Comparison of ENCODE assay signal across 17 cellular contexts in genomic region chr15:88681610-88682221, GRCh38. TPM values are rescaled to one million over a fixed set of nuclear protein-coding genes. Genes with fewer than 3 reads are reported as not detected.
A peak's percentile ranks its signal among the peaks of the same experiment; 100 is the strongest.
DNase-seq lines count a peak whose midpoint lies in the region; ATAC-seq and TF ChIP-seq lines count a peak whose summit lies in the region.
"Had no signal": no experiment of that assay in that cellular context is flagged by ENCODE, and none has a peak within 500 bp of the region (broad histone marks: within the 10 kb centered on the region; RNA-seq: fewer than 3 reads in every experiment).

No MANE protein-coding gene starts in this region.

- no peak overlapping the region for H3K4me3 ChIP-seq in SK-N-SH (ENCODE audit: low read depth in 2 of 2, low read length in 1 of 2)
- H3K4me3 ChIP-seq in neural progenitor cell = no peak overlapping the region
- no peak overlapping the region for H3K4me3 ChIP-seq in aorta (ENCODE audit: low read length in 2 of 2)
- H3K4me3 ChIP-seq: gastroesophageal sphincter, thyroid gland had no signal

- intact Hi-C loops in left ventricle myocardium superior (cut with micrococcal nuclease) (no loop called here), aorta (cut with DNase I) (no loop called here)

- H3K4me1 Mint-ChIP-seq in neural progenitor cell = no peaks in the 10 kb centered on the region

- no peaks in the 10 kb centered on the region; the same call in 1 of the 2 replicates for H3K27me3 ChIP-seq in SK-N-SH (ENCODE audit: insufficient read depth)
- no peaks in the 10 kb centered on the region for H3K27me3 ChIP-seq in neural progenitor cell
- no peaks in the 10 kb centered on the region for H3K27me3 ChIP-seq in aorta (ENCODE audit: control insufficient read depth in 1 of 2, insufficient read depth in 2 of 2, low read length in 1 of 2)
- H3K27me3 ChIP-seq: thyroid gland had no signal

- H3K27ac ChIP-seq in SK-N-SH (ENCODE audit: low read depth in 2 of 2, low read length in 1 of 2) (no peak overlapping the region; a peak in 1 of 4 replicates), neural progenitor cell (no peak overlapping the region), aorta (ENCODE audit: low read depth in 1 of 2, low read length in 2 of 2) (no peak overlapping the region)
- H3K27ac ChIP-seq: gastroesophageal sphincter, thyroid gland had no signal

- H3F3A ChIP-seq in SK-N-SH (replicated peaks; ENCODE audit: insufficient read depth) = no peaks in the 10 kb centered on the region
- H3F3A ChIP-seq in neural progenitor cell (ENCODE audit: low read depth) = no peaks in the 10 kb centered on the region

- DNase-seq in SK-N-SH (peak; percentile 51), left ventricle myocardium superior (no peak), neural progenitor cell (ENCODE audit: low spot score) (no peak), aorta (no peak), ACHN (no peak), cerebellar cortex (ENCODE audit: low spot score) (no peak), iPS-NIHi7 (ENCODE audit: extremely low spot score) (no peak)
- DNase-seq: 8988T; activated CD4-positive, alpha-beta T cell treated with anti-CD3 and anti-CD28 coated beads, Interleukin-2, amount 50 U/mL, for 48 hours; CD4-positive, CD25-positive, alpha-beta regulatory T cell; NCI-H187; NCI-H524 treated with DMSO at 0.1 percent for 48 hours; stimulated activated CD4-positive, alpha-beta T cell treated with anti-CD3 and anti-CD28 coated beads, Interleukin-2, amount 100 ng/mL, for 24 hours; thyroid gland had no signal

- no peaks in the 10 kb centered on the region for H4K20me1 ChIP-seq in SK-N-SH (ENCODE audit: insufficient read depth)
- no peaks in the 10 kb centered on the region for H4K20me1 ChIP-seq in neural progenitor cell (ENCODE audit: low read depth)

- no peaks in the 10 kb centered on the region for H3K9me3 ChIP-seq in SK-N-SH
- no peaks in the 10 kb centered on the region for H3K9me3 ChIP-seq in neural progenitor cell (ENCODE audit: low read depth)
- H3K9me3 ChIP-seq in aorta (ENCODE audit: control insufficient read depth, low read length) = no peaks in the 10 kb centered on the region
- H3K9me3 ChIP-seq: gastroesophageal sphincter, thyroid gland had no signal

- peaks cover 0 to 10% of the 10 kb centered on the region in 2 experiments; a peak in 1 of 4 replicates for H3K4me1 ChIP-seq in SK-N-SH (ENCODE audit: control insufficient read depth in 1 of 2, insufficient read depth in 2 of 2, low read depth in 1 of 2, low read length in 1 of 2)
- H3K4me1 ChIP-seq in neural progenitor cell = no peaks in the 10 kb centered on the region
- no peaks in the 10 kb centered on the region for H3K4me1 ChIP-seq in aorta (ENCODE audit: control insufficient read depth in 1 of 2, insufficient read depth in 2 of 2, low read length in 2 of 2)
- H3K4me1 ChIP-seq: gastroesophageal sphincter, thyroid gland had no signal

- CTCF ChIA-PET in SK-N-SH (lab: Yijun Ruan, JAX) = interaction anchor here (1.4 to 3.8 kb wide), 2 partner anchors 12 to 25 kb away, joined by 3 to 25 read pairs; no protein-coding TSS in a partner anchor

- H3K4me2 ChIP-seq in SK-N-SH = no peak overlapping the region
- H3K4me2 ChIP-seq in neural progenitor cell = no peak overlapping the region

- H3K9me2 ChIP-seq in SK-N-SH = no peaks in the 10 kb centered on the region

- no peak overlapping the region for H3K4me3 Mint-ChIP-seq in neural progenitor cell
- H3K4me3 Mint-ChIP-seq: activated T-helper 1 cell treated with anti-CD3 and anti-CD28 coated beads, Interleukin-12 subunit alpha, Interleukin-12 subunit beta, Interleukin-2, Interleukin-4 antibody, amounts not matched to agents 30 ng/mL and 10 ng/mL and 1 ng/mL, durations not matched to agents 14 hours and 24 hours and 36 hours; CD4-positive, CD25-positive, alpha-beta regulatory T cell had no signal

- in situ Hi-C loops in ACHN (cut with HindIII; ENCODE audit: low pct_ligation_motif_present, low pct_unique_long_range_greater_than_20kb, low sequenced_read_pairs) = no loop called here

- H3K36me3 ChIP-seq in SK-N-SH (replicated peaks in 1 of 2; ENCODE audit: control insufficient read depth in 1 of 2, insufficient read depth in 2 of 2, low read length in 1 of 2) (no peaks in the 10 kb centered on the region), neural progenitor cell (no peaks in the 10 kb centered on the region), aorta (ENCODE audit: control insufficient read depth in 1 of 2, insufficient read depth in 2 of 2, low read length in 1 of 2) (no peaks in the 10 kb centered on the region)
- H3K36me3 ChIP-seq: gastroesophageal sphincter, thyroid gland had no signal

- H3K27ac Mint-ChIP-seq in neural progenitor cell = no peak overlapping the region
- H3K27ac Mint-ChIP-seq: activated T-helper 1 cell treated with anti-CD3 and anti-CD28 coated beads, Interleukin-12 subunit alpha, Interleukin-12 subunit beta, Interleukin-2, Interleukin-4 antibody, amounts not matched to agents 30 ng/mL and 10 ng/mL and 1 ng/mL, durations not matched to agents 14 hours and 24 hours and 36 hours; CD4-positive, CD25-positive, alpha-beta regulatory T cell had no signal

- 62% methylated on average over 7 of the region's 13 CpGs for WGBS in SK-N-SH (ENCODE audit: low lambda C conversion rate)
- 66 to 79% methylated on average over 13 of the region's 13 CpGs for WGBS in aorta, 2 donors

- ATAC-seq in SK-N-SH treated with all-trans-retinoic acid at 6 μM for 48 hours (no peak; the same call in 1 of the 3 replicates), left ventricle myocardium superior (peak; percentile 18), aorta (ENCODE audit: low FRiP score) (peak; percentile 57)
- ATAC-seq: gastroesophageal sphincter had no signal

- no peak for TF ChIP-seq CTCF in SK-N-SH (IDR thresholded peaks at IDR 0.05)
- no peak for TF ChIP-seq CTCF in neural progenitor cell (IDR thresholded peaks at IDR 0.05)

- POLR2A ChIA-PET in SK-N-SH (lab: Yijun Ruan, JAX) = no interaction called here

- H3K79me2 ChIP-seq in SK-N-SH (ENCODE audit: insufficient read depth) (no peaks in the 10 kb centered on the region), neural progenitor cell (ENCODE audit: low read depth) (no peaks in the 10 kb centered on the region)

- no peaks in the 10 kb centered on the region for H3K27me3 Mint-ChIP-seq in neural progenitor cell (ENCODE audit: insufficient read depth, low read depth)

- no peaks in the 10 kb centered on the region for H3K9me3 Mint-ChIP-seq in neural progenitor cell
- H3K9me3 Mint-ChIP-seq: activated T-helper 1 cell treated with anti-CD3 and anti-CD28 coated beads, Interleukin-12 subunit alpha, Interleukin-12 subunit beta, Interleukin-2, Interleukin-4 antibody, amounts not matched to agents 30 ng/mL and 10 ng/mL and 1 ng/mL, durations not matched to agents 14 hours and 24 hours and 36 hours had no signal

- no peak for TF ChIP-seq EP300 in SK-N-SH (IDR thresholded peaks at IDR 0.05; ENCODE audit: borderline replicate concordance in 1 of 2, low read depth in 1 of 2, low read length in 1 of 2)

- H2AFZ ChIP-seq in SK-N-SH (ENCODE audit: low read depth) (no peak overlapping the region), neural progenitor cell (replicated peaks) (peak overlapping the region; percentile 26)

- no peak for TF ChIP-seq RAD21 in SK-N-SH (IDR thresholded peaks at IDR 0.05; ENCODE audit: low read length)

- no peaks in the 10 kb centered on the region for H3K36me3 Mint-ChIP-seq in neural progenitor cell
- H3K36me3 Mint-ChIP-seq: CD4-positive, CD25-positive, alpha-beta regulatory T cell had no signal

- H3K9ac ChIP-seq in SK-N-SH = no peak overlapping the region
- H3K9ac ChIP-seq in neural progenitor cell = no peak overlapping the region

TF ChIP-seq in SK-N-SH, 30 proteins besides CTCF, POLR2A, EP300 and RAD21 (continues in another document):
- no peak for TF ChIP-seq MEF2A (IDR thresholded peaks at IDR 0.05; ENCODE audit: borderline replicate concordance, low read depth)
- no peak for TF ChIP-seq IRF3 (IDR thresholded peaks at IDR 0.05; ENCODE audit: low read depth, low read length)
- TF ChIP-seq EZH2phosphoT487 (IDR thresholded peaks at IDR 0.05; ENCODE audit: borderline replicate concordance, low read depth) = no peak
- TF ChIP-seq RCOR1 (IDR thresholded peaks at IDR 0.05; ENCODE audit: low read length) = no peak
- no peak for TF ChIP-seq FOXJ3 (CRISPR knock-in tag; IDR thresholded peaks at IDR 0.05)

TF ChIP-seq in SK-N-SH treated with all-trans-retinoic acid at 6 μM for 48 hours, 23 proteins besides CTCF, POLR2A, EP300 and RAD21 (continues in another document):
- TF ChIP-seq OSR1 (CRISPR knock-in tag; IDR thresholded peaks at IDR 0.05) (no peak), TCF4 (CRISPR knock-in tag; IDR thresholded peaks at IDR 0.05; ENCODE audit: borderline replicate concordance) (no peak), ZC3H10 (CRISPR knock-in tag; IDR thresholded peaks at IDR 0.05) (no peak), POU6F1 (CRISPR knock-in tag; IDR thresholded peaks at IDR 0.05; ENCODE audit: borderline replicate concordance, low read depth) (no peak), ZFP3 (CRISPR knock-in tag; IDR thresholded peaks at IDR 0.05) (no peak), ISL1 (CRISPR knock-in tag; IDR thresholded peaks at IDR 0.05) (no peak), ARNTL (CRISPR knock-in tag; IDR thresholded peaks at IDR 0.05; ENCODE audit: borderline replicate concordance, low read depth) (no peak), ZFP30 (CRISPR knock-in tag; IDR thresholded peaks at IDR 0.05) (no peak), ZNF70 (CRISPR knock-in tag; IDR thresholded peaks at IDR 0.05) (no peak), ZNF565 (CRISPR knock-in tag; conservative IDR thresholded peaks at IDR 0.05; ENCODE audit: low read depth) (no peak), ZNF8 (CRISPR knock-in tag; IDR thresholded peaks at IDR 0.05) (no peak)

RNA-seq across cellular contexts. Expression of gene ISG20, which starts 42.9 kb away (rescaled TPM):
- polyA plus RNA-seq in SK-N-SH (2012; rRNA removed) (2.0 TPM in 2 replicates), aorta (10 to 100 TPM; 10.1 to 18.7 TPM)
- 1.0 and 1.7 TPM in 2 replicates for polyA plus RNA-seq in SK-N-SH (2012; cell fraction: cytosol; rRNA removed)
- 5.9 and 8.0 TPM in 2 replicates for polyA plus RNA-seq in SK-N-SH (2012; cell fraction: nucleus; rRNA removed)
- total RNA-seq in left ventricle myocardium superior (3.6 TPM), neural progenitor cell (ENCODE audit: low replicate concordance) (0.56 and 0.65 TPM in 2 replicates), aorta (10 to 100 TPM; 12.4 to 13.3 TPM)
